22 cellular contexts compared by ENCODE assay signal in genomic region chr5:97854871-97855762, GRCh38.
DNase-seq lines count a peak whose midpoint lies in the region; ATAC-seq and TF ChIP-seq lines count a peak whose summit lies in the region.
"Had no signal": no experiment of that assay in that cellular context is flagged by ENCODE, and none has a peak within 500 bp of the region (broad histone marks: within the 10 kb centered on the region; RNA-seq: fewer than 3 reads in every experiment).

No MANE protein-coding gene starts in this region.

- H2AFZ ChIP-seq in hepatocyte: no peak overlapping the region
- H2AFZ ChIP-seq: PC-9 had no signal

- H3K27me3 Mint-ChIP-seq in MCF 10A (ENCODE audit: insufficient read depth, unreplicated experiment): no peaks in the 10 kb centered on the region
- H3K27me3 Mint-ChIP-seq: activated naive CD4-positive, alpha-beta T cell treated with anti-CD3 and anti-CD28 coated beads, Interleukin-2, amount 50 U/mL, for 24 hours; CD8-positive, alpha-beta memory T cell; stimulated activated memory B cell treated with anti-CD40 and anti-IgM and Interleukin-4, amounts not matched to agents 10 μg/mL and 1 μg/mL and 100 μg/mL, for 72 hours had no signal

- H3K9me2 ChIP-seq in hepatocyte (replicated peaks; ENCODE audit: insufficient read depth): no peaks in the 10 kb centered on the region

- POLR2A ChIA-PET in MCF 10A (lab: Yijun Ruan, JAX): no interaction called here

- no peak overlapping the region for H3K27ac Mint-ChIP-seq in MCF 10A (ENCODE audit: low read depth, unreplicated experiment)
- H3K27ac Mint-ChIP-seq: activated naive CD4-positive, alpha-beta T cell treated with anti-CD3 and anti-CD28 coated beads, Interleukin-2, amount 50 U/mL, for 24 hours; CD8-positive, alpha-beta memory T cell; nephron progenitor cell; stimulated activated memory B cell treated with anti-CD40 and anti-IgM and Interleukin-4, amounts not matched to agents 10 μg/mL and 1 μg/mL and 100 μg/mL, for 72 hours had no signal

- BruUV-seq in MCF 10A (replicated peaks; lab: Mats Ljungman, UMichigan): no TSS peak

- no peaks in the 10 kb centered on the region for H3K4me1 Mint-ChIP-seq in MCF 10A (ENCODE audit: insufficient read depth, unreplicated experiment)
- H3K4me1 Mint-ChIP-seq: activated naive CD4-positive, alpha-beta T cell treated with anti-CD3 and anti-CD28 coated beads, Interleukin-2, amount 50 U/mL, for 24 hours; CD8-positive, alpha-beta memory T cell; nephron progenitor cell; stimulated activated memory B cell treated with anti-CD40 and anti-IgM and Interleukin-4, amounts not matched to agents 10 μg/mL and 1 μg/mL and 100 μg/mL, for 72 hours had no signal

- H3K79me2 ChIP-seq in hepatocyte: no peaks in the 10 kb centered on the region

- ATAC-seq in HG03354 (IDR thresholded peaks at IDR 0.05; ENCODE audit: poor library complexity, severe bottlenecking, unreplicated experiment): no peak
- ATAC-seq in activated CD4-positive, CD25-positive, alpha-beta regulatory T cell treated with anti-CD3 and anti-CD28 coated beads, Interleukin-2, amount 50 U/mL, for 24 hours: no peak
- ATAC-seq: right lobe of liver; stimulated activated memory B cell treated with anti-CD40 and anti-IgM and Interleukin-4, amounts not matched to agents 10 μg/mL and 1 μg/mL and 100 μg/mL, for 72 hours had no signal

- H3K4me3 Mint-ChIP-seq in MCF 10A (ENCODE audit: unreplicated experiment): no peak overlapping the region
- H3K4me3 Mint-ChIP-seq: activated naive CD4-positive, alpha-beta T cell treated with anti-CD3 and anti-CD28 coated beads, Interleukin-2, amount 50 U/mL, for 24 hours; CD8-positive, alpha-beta memory T cell; nephron progenitor cell; stimulated activated memory B cell treated with anti-CD40 and anti-IgM and Interleukin-4, amounts not matched to agents 10 μg/mL and 1 μg/mL and 100 μg/mL, for 72 hours had no signal

- H4K20me1 ChIP-seq in hepatocyte (ENCODE audit: insufficient read depth, poor library complexity, severe bottlenecking): no peaks in the 10 kb centered on the region

- no peak overlapping the region for H3K4me2 ChIP-seq in hepatocyte
- H3K4me2 ChIP-seq: PC-9 had no signal

- DNase-seq in MCF 10A (ENCODE audit: unreplicated experiment) (peak; percentile 16), breast epithelium (ENCODE audit: low spot score in 2 of 2) (no peak), astrocyte of the hippocampus (ENCODE audit: low read depth, low spot score) (peak; percentile 68), hepatocyte (ENCODE audit: low spot score) (peak; percentile 6), spleen (peak; percentile 59), GM20000 (ENCODE audit: low spot score) (no peak)
- DNase-seq: 8988T; activated CD4-positive, alpha-beta T cell treated with anti-CD3 and anti-CD28 coated beads for 1 hour; activated CD8-positive, alpha-beta memory T cell treated with anti-CD3 and anti-CD28 coated beads, Interleukin-2, amount 50 U/mL, for 48 hours; CD8-positive, alpha-beta memory T cell; head of caudate nucleus; MV-4-11; NCI-H345; nephron progenitor cell; PC-9; T-helper 1 cell; uterus had no signal

- 80% methylated on average over 9 of the region's 9 CpGs for WGBS in hepatocyte (ENCODE audit: low lambda C conversion rate, missing lambda C conversion rate)
- 74 to 87% (median 75%) methylated on average over 7 to 9 of the region's 9 CpGs for WGBS in spleen, 5 donors

- H3K27me3 ChIP-seq in breast epithelium (no peaks in the 10 kb centered on the region), hepatocyte (no peaks in the 10 kb centered on the region), spleen (replicated peaks in 1 of 7) (no peaks in the 10 kb centered on the region)
- H3K27me3 ChIP-seq: right lobe of liver, uterus had no signal

- no peak for TF ChIP-seq CTCF in MCF 10A (IDR thresholded peaks at IDR 0.05; ENCODE audit: unreplicated experiment)
- no peak for TF ChIP-seq CTCF in breast epithelium (IDR thresholded peaks at IDR 0.05)
- no peak for TF ChIP-seq CTCF in hepatocyte (IDR thresholded peaks at IDR 0.05; ENCODE audit: poor library complexity)
- no peak for TF ChIP-seq CTCF in spleen (IDR thresholded peaks at IDR 0.05 in 8 of 11, conservative IDR thresholded peaks at IDR 0.05 in 3 of 11)
- no peak for TF ChIP-seq CTCF in GM20000 (IDR thresholded peaks at IDR 0.05; ENCODE audit: extremely low read depth, missing control alignments)

- H3K9me3 ChIP-seq in breast epithelium (peaks cover 0 to 6% of the 10 kb centered on the region in 2 donors), hepatocyte (ENCODE audit: low read depth) (no peaks in the 10 kb centered on the region), spleen (peaks cover 0 to 45% (median 21%) of the 10 kb centered on the region in 8 donors)
- H3K9me3 ChIP-seq: right lobe of liver, uterus had no signal

- peaks cover 9% of the 10 kb centered on the region for H3K9me3 Mint-ChIP-seq in MCF 10A (ENCODE audit: unreplicated experiment)

- intact Hi-C loops in MCF 10A (cut with micrococcal nuclease): no loop called here
- intact Hi-C loops in breast epithelium (cut with DNase I; ENCODE audit: low total_unique reads): no loop called here
- intact Hi-C loops in spleen (cut with DNase I; ENCODE audit: low total_unique reads): no loop called here

- H3K36me3 ChIP-seq in breast epithelium (no peaks in the 10 kb centered on the region), hepatocyte (replicated peaks; ENCODE audit: insufficient read depth, low read depth) (no peaks in the 10 kb centered on the region), spleen (no peaks in the 10 kb centered on the region)
- H3K36me3 ChIP-seq: right lobe of liver, uterus had no signal

- H3K27ac ChIP-seq in breast epithelium: no peak overlapping the region
- H3K27ac ChIP-seq in hepatocyte: no peak overlapping the region
- H3K27ac ChIP-seq in spleen: no peak overlapping the region
- H3K27ac ChIP-seq: PC-9, right lobe of liver, uterus had no signal

- no peak overlapping the region for H3K4me3 ChIP-seq in breast epithelium
- no peak overlapping the region for H3K4me3 ChIP-seq in hepatocyte
- H3K4me3 ChIP-seq in spleen: no peak overlapping the region
- H3K4me3 ChIP-seq: PC-9, right lobe of liver, uterus had no signal

- TF ChIP-seq POLR2A in breast epithelium (IDR thresholded peaks at IDR 0.05): no peak
- no peak for TF ChIP-seq POLR2A in spleen (IDR thresholded peaks at IDR 0.05)

- H3K4me1 ChIP-seq in breast epithelium (no peaks in the 10 kb centered on the region), hepatocyte (ENCODE audit: insufficient read depth) (no peaks in the 10 kb centered on the region), spleen (no peaks in the 10 kb centered on the region)
- H3K4me1 ChIP-seq: right lobe of liver, uterus had no signal

- H3K36me3 Mint-ChIP-seq in MCF 10A (ENCODE audit: insufficient read depth, unreplicated experiment): no peaks in the 10 kb centered on the region
- H3K36me3 Mint-ChIP-seq: activated naive CD4-positive, alpha-beta T cell treated with anti-CD3 and anti-CD28 coated beads, Interleukin-2, amount 50 U/mL, for 24 hours; CD8-positive, alpha-beta memory T cell; stimulated activated memory B cell treated with anti-CD40 and anti-IgM and Interleukin-4, amounts not matched to agents 10 μg/mL and 1 μg/mL and 100 μg/mL, for 72 hours had no signal

- CTCF ChIA-PET in MCF 10A (lab: Yijun Ruan, JAX): interaction anchor here (1.0 kb wide), 1 partner anchor 15 kb away, joined by 3 read pairs; no protein-coding TSS in a partner anchor

Comparison
In these comparisons a context has a peak if more than half of its experiments do, and no peak if none do; other contexts are left out.
1. DNase-seq: peak in MCF 10A (single experiment), astrocyte of the hippocampus (single experiment), hepatocyte (single experiment) and spleen (single experiment); none in breast epithelium (0 of 2) and GM20000 (single experiment).